In the genomic region with DNA sequence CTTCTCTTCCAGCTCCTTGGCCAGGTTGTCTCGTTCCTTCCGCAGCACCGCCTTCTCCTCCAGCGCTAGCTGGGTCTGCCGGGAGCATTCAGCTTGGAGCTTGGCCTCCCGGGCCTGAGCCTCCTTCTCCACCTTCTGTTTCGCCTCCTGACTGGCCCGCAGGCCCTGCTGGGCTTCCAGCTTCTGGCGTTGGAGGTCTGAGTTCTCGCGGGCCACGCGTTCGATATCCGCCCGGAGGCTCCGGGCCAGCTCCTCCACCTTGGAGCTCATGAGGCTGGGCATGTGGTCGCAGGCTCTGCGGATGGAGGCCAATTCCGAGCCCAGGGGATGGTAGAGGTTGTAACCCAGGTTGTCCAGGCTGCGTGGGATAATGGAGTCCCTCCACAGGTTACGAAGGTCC, we compare ENCODE assay signal across 1 cellular context.
TF ChIP-seq lines count a peak whose summit lies in the region.

No MANE protein-coding gene starts in this region.

TF ChIP-seq in H1, 55 proteins besides CTCF, POLR2A, EP300 and RAD21:
- TF ChIP-seq, protein P1, sequence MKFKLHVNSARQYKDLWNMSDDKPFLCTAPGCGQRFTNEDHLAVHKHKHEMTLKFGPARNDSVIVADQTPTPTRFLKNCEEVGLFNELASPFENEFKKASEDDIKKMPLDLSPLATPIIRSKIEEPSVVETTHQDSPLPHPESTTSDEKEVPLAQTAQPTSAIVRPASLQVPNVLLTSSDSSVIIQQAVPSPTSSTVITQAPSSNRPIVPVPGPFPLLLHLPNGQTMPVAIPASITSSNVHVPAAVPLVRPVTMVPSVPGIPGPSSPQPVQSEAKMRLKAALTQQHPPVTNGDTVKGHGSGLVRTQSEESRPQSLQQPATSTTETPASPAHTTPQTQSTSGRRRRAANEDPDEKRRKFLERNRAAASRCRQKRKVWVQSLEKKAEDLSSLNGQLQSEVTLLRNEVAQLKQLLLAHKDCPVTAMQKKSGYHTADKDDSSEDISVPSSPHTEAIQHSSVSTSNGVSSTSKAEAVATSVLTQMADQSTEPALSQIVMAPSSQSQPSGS (IDR thresholded peaks at IDR 0.05; ENCODE audit: low read length): no peak
- TF ChIP-seq CHD2 (IDR thresholded peaks at IDR 0.05; ENCODE audit: low read length) (no peak), SAP30 (IDR thresholded peaks at IDR 0.05; ENCODE audit: insufficient read depth, insufficient replicate concordance, low read length) (no peak), ZNF274 (IDR thresholded peaks at IDR 0.05; ENCODE audit: borderline replicate concordance, extremely low read depth, low read length) (no peak), ASH2L (IDR thresholded peaks at IDR 0.05; ENCODE audit: low read length) (no peak)
